In genomic region chr6:31777667-31778050, GRCh38 we compare ENCODE assay signal across 8 cellular contexts. TPM values are rescaled to one million over a fixed set of nuclear protein-coding genes. Genes with fewer than 3 reads are reported as not detected.
DNase-seq lines count a peak whose midpoint lies in the region; ATAC-seq and TF ChIP-seq lines count a peak whose summit lies in the region.

No MANE protein-coding gene starts in this region.

- TF ChIP-seq CTCF in heart right ventricle (IDR thresholded peaks at IDR 0.05) (no peak), lower lobe of right lung (IDR thresholded peaks at IDR 0.05) (no peak), thyroid gland (IDR thresholded peaks at IDR 0.05) (no peak)

- WGBS in heart right ventricle, 2 donors: 89 to 91% methylated on average over 5 of the region's 5 CpGs
- 97 to 98% methylated on average over 5 of the region's 5 CpGs for WGBS in thyroid gland, 2 donors

- intact Hi-C loops in heart right ventricle (cut with DNase I) (loop anchor here in 4 of 10 donors (5.0 to 10.0 kb wide), 3 partner anchors 55 to 60 kb away; no protein-coding TSS in a partner anchor), left cardiac atrium (cut with DNase I) (loop anchor here in 1 of 2 donors (5.0 kb wide), 1 partner anchor 55 kb away; no protein-coding TSS in a partner anchor), lower lobe of right lung (cut with DNase I) (no loop called here), thyroid gland (cut with DNase I) (no loop called here)
- intact Hi-C loops in activated T-helper 1 cell treated with anti-CD3 and anti-CD28 coated beads, Interleukin-12 subunit alpha, Interleukin-12 subunit beta, Interleukin-2, Interleukin-4 antibody, amounts not matched to agents 30 ng/mL and 10 ng/mL and 1 ng/mL, durations not matched to agents 14 hours and 24 hours and 36 hours (cut with micrococcal nuclease): loop anchor here (1.0 to 2.0 kb wide), 5 partner anchors 18 to 75 kb away; partner anchors contain the start of genes ABHD16A and VARS1

- H3K4me3 Mint-ChIP-seq in activated T-helper 1 cell treated with anti-CD3 and anti-CD28 coated beads, Interleukin-12 subunit alpha, Interleukin-12 subunit beta, Interleukin-2, Interleukin-4 antibody, amounts not matched to agents 30 ng/mL and 10 ng/mL and 1 ng/mL, durations not matched to agents 14 hours and 24 hours and 36 hours: no peak overlapping the region

- H3K9me3 ChIP-seq in heart right ventricle: no peaks in the 10 kb centered on the region
- no peaks in the 10 kb centered on the region for H3K9me3 ChIP-seq in lower lobe of right lung
- no peaks in the 10 kb centered on the region for H3K9me3 ChIP-seq in thyroid gland

- peaks cover 15% of the 10 kb centered on the region for H3K36me3 Mint-ChIP-seq in activated T-helper 1 cell treated with anti-CD3 and anti-CD28 coated beads, Interleukin-12 subunit alpha, Interleukin-12 subunit beta, Interleukin-2, Interleukin-4 antibody, amounts not matched to agents 30 ng/mL and 10 ng/mL and 1 ng/mL, durations not matched to agents 14 hours and 24 hours and 36 hours (ENCODE audit: low read depth)

- no peak for ATAC-seq in heart right ventricle
- ATAC-seq in left cardiac atrium: no peak
- ATAC-seq in lower lobe of right lung: no peak

- no peaks in the 10 kb centered on the region for H3K27me3 Mint-ChIP-seq in activated T-helper 1 cell treated with anti-CD3 and anti-CD28 coated beads, Interleukin-12 subunit alpha, Interleukin-12 subunit beta, Interleukin-2, Interleukin-4 antibody, amounts not matched to agents 30 ng/mL and 10 ng/mL and 1 ng/mL, durations not matched to agents 14 hours and 24 hours and 36 hours (ENCODE audit: insufficient read depth)

- DNase-seq in heart right ventricle (no peak), left cardiac atrium (no peak), lower lobe of right lung (no peak), thyroid gland (no peak), dermis blood vessel endothelial cell (no peak), GDM1 (lab: John Stamatoyannopoulos, UW) (no peak), anterior cingulate cortex (lab: John Stamatoyannopoulos, UW) (no peak)
- DNase-seq in activated T-helper 1 cell treated with anti-CD3 and anti-CD28 coated beads, Interleukin-12 subunit alpha, Interleukin-12 subunit beta, Interleukin-2, Interleukin-4 antibody, amounts not matched to agents 30 ng/mL and 10 ng/mL and 1 ng/mL, durations not matched to agents 14 hours and 24 hours and 36 hours (ENCODE audit: low spot score): no peak

- H3K27ac ChIP-seq in heart right ventricle (peak overlapping the region in 9 of 10 donors; percentile 41 to 83 (median 77)), lower lobe of right lung (peak overlapping the region; percentile 50), thyroid gland (peak overlapping the region in 2 of 3 donors; percentile 66 to 69)

- H3K4me1 ChIP-seq in heart right ventricle: peaks cover 7 to 23% (median 13%) of the 10 kb centered on the region in 9 donors
- peaks cover 13% of the 10 kb centered on the region for H3K4me1 ChIP-seq in lower lobe of right lung
- H3K4me1 ChIP-seq in thyroid gland: peaks cover 8 to 14% of the 10 kb centered on the region in 2 donors

- peaks cover 0 to 50% (median 24%) of the 10 kb centered on the region in 9 donors for H3K36me3 ChIP-seq in heart right ventricle
- peaks cover 45% of the 10 kb centered on the region for H3K36me3 ChIP-seq in lower lobe of right lung
- H3K36me3 ChIP-seq in thyroid gland: peaks cover 35 to 39% of the 10 kb centered on the region in 2 donors

- no peaks in the 10 kb centered on the region for H3K9me3 Mint-ChIP-seq in activated T-helper 1 cell treated with anti-CD3 and anti-CD28 coated beads, Interleukin-12 subunit alpha, Interleukin-12 subunit beta, Interleukin-2, Interleukin-4 antibody, amounts not matched to agents 30 ng/mL and 10 ng/mL and 1 ng/mL, durations not matched to agents 14 hours and 24 hours and 36 hours

- H3K27me3 ChIP-seq in heart right ventricle: no peaks in the 10 kb centered on the region
- no peaks in the 10 kb centered on the region for H3K27me3 ChIP-seq in lower lobe of right lung (ENCODE audit: low read depth)
- no peaks in the 10 kb centered on the region for H3K27me3 ChIP-seq in thyroid gland

- TF ChIP-seq POLR2A in thyroid gland (IDR thresholded peaks at IDR 0.05): no peak

- peak overlapping the region in 3 of 10 donors; percentile 38 to 47 (median 43) for H3K4me3 ChIP-seq in heart right ventricle
- H3K4me3 ChIP-seq in lower lobe of right lung: no peak overlapping the region
- H3K4me3 ChIP-seq in thyroid gland (replicated peaks in 1 of 3): no peak overlapping the region

- peaks cover 25% of the 10 kb centered on the region for H3K4me1 Mint-ChIP-seq in activated T-helper 1 cell treated with anti-CD3 and anti-CD28 coated beads, Interleukin-12 subunit alpha, Interleukin-12 subunit beta, Interleukin-2, Interleukin-4 antibody, amounts not matched to agents 30 ng/mL and 10 ng/mL and 1 ng/mL, durations not matched to agents 14 hours and 24 hours and 36 hours (ENCODE audit: low read depth)

- H3K27ac Mint-ChIP-seq in activated T-helper 1 cell treated with anti-CD3 and anti-CD28 coated beads, Interleukin-12 subunit alpha, Interleukin-12 subunit beta, Interleukin-2, Interleukin-4 antibody, amounts not matched to agents 30 ng/mL and 10 ng/mL and 1 ng/mL, durations not matched to agents 14 hours and 24 hours and 36 hours: peak overlapping the region; percentile 81

RNA-seq across cellular contexts. Expression of gene VWA7, which starts 0.5 kb away (rescaled TPM):
- 10 to 100 TPM in 9 of 10 donors, 1 to 10 TPM in 1; 10.0 to 28.3 (median 20.8) TPM for total RNA-seq in heart right ventricle
- 1 to 10 TPM; 2.2 to 6.6 TPM for polyA plus RNA-seq in heart right ventricle
- 1 to 10 TPM; 4.8 to 6.2 TPM for total RNA-seq in left cardiac atrium
- total RNA-seq in activated T-helper 1 cell treated with anti-CD3 and anti-CD28 coated beads, Interleukin-12 subunit alpha, Interleukin-12 subunit beta, Interleukin-2, Interleukin-4 antibody, amounts not matched to agents 30 ng/mL and 10 ng/mL and 1 ng/mL, durations not matched to agents 14 hours and 24 hours and 36 hours: 2.9 and 5.0 TPM in 2 replicates
- total RNA-seq in lower lobe of right lung: 4.2 TPM
- 1 to 10 TPM; 1.2 to 8.9 (median 5.4) TPM for total RNA-seq in thyroid gland
- 0.05 and 0.34 TPM in 2 replicates for total RNA-seq in dermis blood vessel endothelial cell

RNA-seq across cellular contexts. Expression of gene SAPCD1, which starts 15.2 kb away (rescaled TPM):
- total RNA-seq in heart right ventricle (1 to 10 TPM in 1 of 10 donors, under 1 TPM in 6, not detected in 3; 0.52 to 1.2 (median 0.72) TPM), left cardiac atrium (under 1 TPM; 0.71 to 0.73 TPM), lower lobe of right lung (1.2 TPM), thyroid gland (1 to 10 TPM in 3 of 4 donors, not detected in 1; 2.0 to 4.2 (median 3.0) TPM), dermis blood vessel endothelial cell (1.4 and 2.4 TPM in 2 replicates)
- polyA plus RNA-seq in heart right ventricle: 1 to 10 TPM in 1 of 2 donors, under 1 TPM in 1; 0.36 to 1.9 TPM
- total RNA-seq in activated T-helper 1 cell treated with anti-CD3 and anti-CD28 coated beads, Interleukin-12 subunit alpha, Interleukin-12 subunit beta, Interleukin-2, Interleukin-4 antibody, amounts not matched to agents 30 ng/mL and 10 ng/mL and 1 ng/mL, durations not matched to agents 14 hours and 24 hours and 36 hours: 16.7 and 17.0 TPM in 2 replicates

RNA-seq across cellular contexts. Expression of gene VARS1, which starts 17.9 kb away (rescaled TPM):
- total RNA-seq in heart right ventricle: 10 to 100 TPM; 22.4 to 43.4 (median 29.5) TPM
- polyA plus RNA-seq in heart right ventricle: 10 to 100 TPM; 26.5 to 44.0 TPM
- total RNA-seq in left cardiac atrium: 10 to 100 TPM; 24.8 to 39.3 TPM
- total RNA-seq in activated T-helper 1 cell treated with anti-CD3 and anti-CD28 coated beads, Interleukin-12 subunit alpha, Interleukin-12 subunit beta, Interleukin-2, Interleukin-4 antibody, amounts not matched to agents 30 ng/mL and 10 ng/mL and 1 ng/mL, durations not matched to agents 14 hours and 24 hours and 36 hours: 150 and 161 TPM in 2 replicates
- 44.1 TPM for total RNA-seq in lower lobe of right lung
- 100 to 1,000 TPM in 1 of 4 donors, 10 to 100 TPM in 3; 33.8 to 120 (median 39.9) TPM for total RNA-seq in thyroid gland
- total RNA-seq in dermis blood vessel endothelial cell: 39.7 and 116 TPM in 2 replicates

RNA-seq across cellular contexts. Expression of gene LSM2, which starts 29.1 kb away (rescaled TPM):
- total RNA-seq in heart right ventricle (10 to 100 TPM; 18.9 to 27.6 (median 23.0) TPM), left cardiac atrium (10 to 100 TPM; 24.3 to 29.4 TPM), lower lobe of right lung (30.5 TPM), thyroid gland (10 to 100 TPM; 29.2 to 48.4 (median 36.5) TPM), dermis blood vessel endothelial cell (32.0 and 36.9 TPM in 2 replicates)
- 10 to 100 TPM; 17.5 to 52.0 TPM for polyA plus RNA-seq in heart right ventricle
- 136 and 137 TPM in 2 replicates for total RNA-seq in activated T-helper 1 cell treated with anti-CD3 and anti-CD28 coated beads, Interleukin-12 subunit alpha, Interleukin-12 subunit beta, Interleukin-2, Interleukin-4 antibody, amounts not matched to agents 30 ng/mL and 10 ng/mL and 1 ng/mL, durations not matched to agents 14 hours and 24 hours and 36 hours

RNA-seq across cellular contexts. Expression of gene HSPA1L, which starts 37.4 kb away (rescaled TPM):
- total RNA-seq in heart right ventricle (1 to 10 TPM; 1.1 to 2.9 (median 1.9) TPM), left cardiac atrium (1 to 10 TPM; 1.1 to 2.6 TPM), lower lobe of right lung (2.5 TPM), thyroid gland (1 to 10 TPM; 3.5 to 4.1 (median 3.9) TPM), dermis blood vessel endothelial cell (0.51 and 0.85 TPM in 2 replicates)
- 1 to 10 TPM in 1 of 2 donors, under 1 TPM in 1; 0.80 to 1.4 TPM for polyA plus RNA-seq in heart right ventricle
- 2.2 and 2.9 TPM in 2 replicates for total RNA-seq in activated T-helper 1 cell treated with anti-CD3 and anti-CD28 coated beads, Interleukin-12 subunit alpha, Interleukin-12 subunit beta, Interleukin-2, Interleukin-4 antibody, amounts not matched to agents 30 ng/mL and 10 ng/mL and 1 ng/mL, durations not matched to agents 14 hours and 24 hours and 36 hours
